25 cellular contexts compared by ENCODE assay signal in genomic region chr11:36578458-36578857, GRCh38. TPM values are rescaled to one million over a fixed set of nuclear protein-coding genes. Genes with fewer than 3 reads are reported as not detected.
"Had no signal": no experiment of that assay in that cellular context is flagged by ENCODE, and none has a peak within 500 bp of the region (broad histone marks: within the 10 kb centered on the region; RNA-seq: fewer than 3 reads in every experiment).

No MANE protein-coding gene starts in this region.

- H3K4me3 ChIP-seq: coronary artery, lung, stomach, testis, upper lobe of left lung had no signal

- H3K27ac ChIP-seq: brain microvascular endothelial cell, coronary artery, stomach, testis, upper lobe of left lung had no signal

- H3K36me3 ChIP-seq: brain microvascular endothelial cell had no signal

- H3K4me1 ChIP-seq: stomach, testis, upper lobe of left lung had no signal

- DNase-seq: activated CD4-positive, alpha-beta T cell treated with anti-CD3 and anti-CD28 coated beads, Interleukin-2, amount 10 ng/mL, durations not matched to agents 7 days and 5 days; activated CD8-positive, alpha-beta T cell treated with anti-CD3 and anti-CD28 coated beads, Interleukin-2, amount 10 ng/mL, durations not matched to agents 7 days and 5 days; activated naive CD4-positive, alpha-beta T cell treated with anti-CD3 and anti-CD28 coated beads for 36 hours; activated T-cell treated with anti-CD3 and anti-CD28 coated beads, Interleukin-2, amount 50 U/mL, for 24 hours; brain microvascular endothelial cell; central memory CD4-positive, alpha-beta T cell; glutamatergic neuron; hypothalamus; islet precursor cell; occipital lobe; posterior cingulate gyrus; retina; stimulated activated CD4-positive, alpha-beta T cell treated with anti-CD3 and anti-CD28 coated beads, Interleukin-2, amount 100 ng/mL, for 24 hours; stomach; T-cell; testis; upper lobe of left lung had no signal

- H3K27me3 ChIP-seq: brain microvascular endothelial cell, stomach, testis, upper lobe of left lung had no signal

- H3K9me3 ChIP-seq: testis had no signal

RNA-seq across cellular contexts. Expression of gene RAG2, which starts 19.6 kb away (rescaled TPM):
- total RNA-seq: activated CD4-positive, alpha-beta T cell treated with anti-CD3 and anti-CD28 coated beads, Interleukin-2, amount 10 ng/mL, durations not matched to agents 7 days and 5 days; activated CD8-positive, alpha-beta T cell treated with anti-CD3 and anti-CD28 coated beads, Interleukin-2, amount 10 ng/mL, durations not matched to agents 7 days and 5 days; activated naive CD4-positive, alpha-beta T cell treated with anti-CD3 and anti-CD28 coated beads for 36 hours; activated T-helper 2 cell treated with anti-CD3 and anti-CD28 coated beads, Interferon-gamma antibody, Interleukin-2, Interleukin-4, amounts not matched to agents 10 μg/mL and 5 μg/mL and 100 μg/mL, durations not matched to agents 14 hours and 24 hours and 36 hours; epithelial cell of proximal tubule; fibroblast of lung; left lobe of liver; lung; mesothelial cell of epicardium; occipital lobe; T-cell; upper lobe of left lung had no signal
- polyA plus RNA-seq: fibroblast of lung, lung, neural cell, stomach had no signal
